ENCODE assay signal across 24 cellular contexts in the genomic region with DNA sequence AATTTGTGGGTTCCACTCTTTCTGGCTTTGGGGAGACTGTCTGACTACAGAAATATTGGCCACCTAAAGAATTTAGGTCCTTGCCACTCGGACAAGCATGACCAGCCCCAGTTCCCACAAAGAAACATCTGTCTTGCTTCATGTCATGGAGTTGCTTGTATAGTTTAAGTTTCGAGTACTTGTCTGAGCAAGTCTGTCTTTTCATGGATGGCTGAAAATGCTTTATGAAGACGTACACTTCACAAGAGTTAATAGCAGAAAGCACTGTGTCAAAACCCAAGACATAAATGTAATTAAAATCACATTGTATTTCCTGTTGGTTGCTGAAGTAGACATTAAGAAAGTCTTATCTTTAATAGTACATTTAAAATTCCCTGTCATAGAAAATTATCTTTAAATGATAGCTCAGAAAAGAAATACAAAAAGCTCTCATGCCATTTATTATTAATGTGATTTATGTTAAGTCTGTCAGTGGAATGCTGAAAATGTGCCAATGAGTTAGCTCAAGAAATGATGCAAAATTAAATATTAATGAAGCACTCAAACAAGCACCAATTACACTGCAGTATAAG. TPM values are rescaled to one million over a fixed set of nuclear protein-coding genes. Genes with fewer than 3 reads are reported as not detected.
DNase-seq lines count a peak whose midpoint lies in the region; ATAC-seq and TF ChIP-seq lines count a peak whose summit lies in the region.
"Had no signal": no experiment of that assay in that cellular context is flagged by ENCODE, and none has a peak within 500 bp of the region (broad histone marks: within the 10 kb centered on the region; RNA-seq: fewer than 3 reads in every experiment).

No MANE protein-coding gene starts in this region.

- DNase-seq in NCI-H345 (lab: John Stamatoyannopoulos, UW): peak; percentile 3
- DNase-seq in NCI-H345 treated with DMSO at 0.1 percent for 48 hours (lab: John Stamatoyannopoulos, UW; ENCODE audit: unreplicated experiment): no peak
- DNase-seq in NCI-H446 (lab: John Stamatoyannopoulos, UW): peak; percentile 17 to 70
- peak; percentile 71 for DNase-seq in epithelial cell of prostate (ENCODE audit: low read depth, low spot score)
- DNase-seq in suprapubic skin (ENCODE audit: low spot score in 2 of 2): no peak
- no peak for DNase-seq in central memory CD4-positive, alpha-beta T cell
- DNase-seq in activated T-cell treated with anti-CD3 and anti-CD28 coated beads, Interleukin-2, amount 50 U/mL, for 72 hours: no peak
- no peak for DNase-seq in BE2C
- DNase-seq: activated CD4-positive, alpha-beta T cell treated with anti-CD3 and anti-CD28 coated beads, Interleukin-2, amount 50 U/mL, for 48 hours; C1 segment of cervical spinal cord; dermis blood vessel endothelial cell; DMS153; foreskin melanocyte; hypothalamus; NCI-H2081; right lobe of liver; SIG-M5; T-helper 2 cell; uterus had no signal

- H3K4me3 Mint-ChIP-seq in activated T-cell treated with anti-CD3 and anti-CD28 coated beads, Interleukin-2, amount 50 U/mL, for 72 hours: no peak overlapping the region

- ATAC-seq in activated T-cell treated with anti-CD3 and anti-CD28 coated beads, Interleukin-2, amount 50 U/mL, for 72 hours (replicated peaks in 1 of 2): no peak
- ATAC-seq: A549, right lobe of liver had no signal

- H3K27ac ChIP-seq in epithelial cell of prostate: peak overlapping the region; percentile 73
- H3K27ac ChIP-seq in suprapubic skin: peak overlapping the region; percentile 57
- H3K27ac ChIP-seq: A549, ovary, right lobe of liver, uterus, VCaP had no signal

- no peaks in the 10 kb centered on the region for H3K9me3 ChIP-seq in suprapubic skin
- 0 out of 2 replicates have a peak, but pooled peaks cover 2% of the 10 kb centered on the region for H3K9me3 ChIP-seq in BE2C
- H3K9me3 ChIP-seq: A549, ovary, right lobe of liver, uterus had no signal

- H3K4me1 ChIP-seq in suprapubic skin (peaks cover 21% of the 10 kb centered on the region), BE2C (no peaks in the 10 kb centered on the region)
- H3K4me1 ChIP-seq: A549, right lobe of liver, uterus had no signal

- H3K27me3 ChIP-seq in suprapubic skin (peaks cover 16% of the 10 kb centered on the region), BE2C (peaks cover 14% of the 10 kb centered on the region)
- H3K27me3 ChIP-seq: ovary, right lobe of liver, uterus had no signal

- H3K9me3 Mint-ChIP-seq in activated T-cell treated with anti-CD3 and anti-CD28 coated beads, Interleukin-2, amount 50 U/mL, for 72 hours: no peaks in the 10 kb centered on the region

- peaks cover 17% of the 10 kb centered on the region for H3K27me3 Mint-ChIP-seq in activated T-cell treated with anti-CD3 and anti-CD28 coated beads, Interleukin-2, amount 50 U/mL, for 72 hours (ENCODE audit: low read depth)

- H3K4me1 Mint-ChIP-seq in activated T-cell treated with anti-CD3 and anti-CD28 coated beads, Interleukin-2, amount 50 U/mL, for 72 hours (ENCODE audit: low read depth): peaks cover 8% of the 10 kb centered on the region

- H3K4me3 ChIP-seq in suprapubic skin (no peak overlapping the region), BE2C (ENCODE audit: low read depth, low read length) (no peak overlapping the region)
- H3K4me3 ChIP-seq: A549, ovary, right lobe of liver, uterus had no signal

- no peak for TF ChIP-seq EP300 in suprapubic skin (IDR thresholded peaks at IDR 0.05)

- TF ChIP-seq CTCF in suprapubic skin (IDR thresholded peaks at IDR 0.05) (no peak), BE2C (IDR thresholded peaks at IDR 0.05; ENCODE audit: low read depth, low read length) (no peak)

- no peak for TF ChIP-seq POLR2A in suprapubic skin (IDR thresholded peaks at IDR 0.05)

- H3K36me3 ChIP-seq in suprapubic skin (no peaks in the 10 kb centered on the region), BE2C (no peaks in the 10 kb centered on the region)
- H3K36me3 ChIP-seq: ovary, right lobe of liver, uterus had no signal

- H3K27ac Mint-ChIP-seq in activated T-cell treated with anti-CD3 and anti-CD28 coated beads, Interleukin-2, amount 50 U/mL, for 72 hours: no peak overlapping the region

- 42% methylated on average over 3 of the region's 3 CpGs for WGBS in suprapubic skin

- H3K36me3 Mint-ChIP-seq in activated T-cell treated with anti-CD3 and anti-CD28 coated beads, Interleukin-2, amount 50 U/mL, for 72 hours (ENCODE audit: insufficient read depth in 2 of 2): peaks cover 0 to 2% of the 10 kb centered on the region in 2 donors

RNA-seq across cellular contexts. Expression of a gene that starts 29.8 kb away (rescaled TPM):
- total RNA-seq in suprapubic skin: 10 to 100 TPM; 36.9 to 61.3 (median 45.5) TPM
- 10 to 100 TPM; 24.2 to 43.8 TPM for total RNA-seq in activated T-cell treated with anti-CD3 and anti-CD28 coated beads, Interleukin-2, amount 50 U/mL, for 72 hours
- polyA plus RNA-seq in BE2C (2012; ENCODE audit: insufficient read depth, insufficient read length, low read depth): 15.8 TPM

RNA-seq across cellular contexts. Expression of a gene that starts 41.8 kb away (rescaled TPM):
- total RNA-seq in suprapubic skin: 1 to 10 TPM in 1 of 4 donors, not detected in 3; 1.3 TPM
- total RNA-seq in activated T-cell treated with anti-CD3 and anti-CD28 coated beads, Interleukin-2, amount 50 U/mL, for 72 hours: under 1 TPM in 1 of 2 donors, not detected in 1; 0.51 TPM
- polyA plus RNA-seq in BE2C (2012; ENCODE audit: insufficient read depth, insufficient read length, low read depth): not detected
- total RNA-seq: cardiac septum, endothelial cell of umbilical vein had no signal

RNA-seq across cellular contexts. Expression of a gene that starts 56.9 kb away (rescaled TPM):
- total RNA-seq in suprapubic skin: 10 to 100 TPM; 60.3 to 87.7 (median 65.3) TPM
- total RNA-seq in activated T-cell treated with anti-CD3 and anti-CD28 coated beads, Interleukin-2, amount 50 U/mL, for 72 hours: 10 to 100 TPM; 44.6 to 45.9 TPM
- 201 TPM for polyA plus RNA-seq in BE2C (2012; ENCODE audit: insufficient read depth, insufficient read length, low read depth)

RNA-seq across cellular contexts. Expression of a gene that starts 56.9 kb away (rescaled TPM):
- total RNA-seq in suprapubic skin: 1 to 10 TPM in 2 of 4 donors, under 1 TPM in 2; 0.39 to 2.5 (median 0.98) TPM
- total RNA-seq in activated T-cell treated with anti-CD3 and anti-CD28 coated beads, Interleukin-2, amount 50 U/mL, for 72 hours: 10 to 100 TPM; 42.9 to 43.1 TPM
- 7.6 TPM for polyA plus RNA-seq in BE2C (2012; ENCODE audit: insufficient read depth, insufficient read length, low read depth)

Comparison
In these comparisons a context has a peak if more than half of its experiments do, and no peak if none do; other contexts are left out.
1. DNase-seq: peak in NCI-H345 (single experiment), NCI-H446 (2 of 2) and epithelial cell of prostate (single experiment); none in NCI-H345 treated with DMSO at 0.1 percent for 48 hours (single experiment), suprapubic skin (0 of 2), central memory CD4-positive, alpha-beta T cell (single experiment), activated T-cell treated with anti-CD3 and anti-CD28 coated beads, Interleukin-2, amount 50 U/mL, for 72 hours (0 of 2) and BE2C (single experiment).